Comparison of ENCODE assay signal across 10 cellular contexts in the genomic region with DNA sequence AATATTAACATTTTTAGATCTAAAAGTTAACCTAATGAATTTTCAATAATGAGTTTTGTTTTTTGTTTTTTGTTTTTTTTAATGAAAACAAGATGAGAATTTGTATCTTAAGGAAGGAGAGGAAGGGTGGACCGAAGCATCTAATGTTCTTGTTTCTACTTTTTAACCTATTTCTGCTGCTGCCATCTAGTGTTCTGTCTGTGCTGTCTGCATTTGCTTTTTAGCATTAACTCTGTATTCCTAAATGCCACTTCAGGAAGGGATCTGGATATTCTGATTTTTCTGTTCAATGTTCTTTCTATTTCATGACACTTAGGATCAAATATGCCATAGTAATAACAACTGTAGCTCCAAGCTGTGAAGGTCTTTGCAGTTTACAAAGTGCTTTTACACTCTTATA.
DNase-seq lines count a peak whose midpoint lies in the region; ATAC-seq, FAIRE-seq and TF ChIP-seq lines count a peak whose summit lies in the region.
"Had no signal": no experiment of that assay in that cellular context is flagged by ENCODE, and none has a peak within 500 bp of the region (broad histone marks: within the 10 kb centered on the region; RNA-seq: fewer than 3 reads in every experiment).

No MANE protein-coding gene starts in this region.

- no peak overlapping the region for H3K4me3 Mint-ChIP-seq in astrocyte (ENCODE audit: unreplicated experiment)
- no peak overlapping the region for H3K4me3 Mint-ChIP-seq in activated naive CD8-positive, alpha-beta T cell treated with anti-CD3 and anti-CD28 coated beads for 36 hours

- H3K27ac ChIP-seq in C4-2B: no peak overlapping the region
- no peak overlapping the region for H3K27ac ChIP-seq in astrocyte (ENCODE audit: low read depth, low read length)
- no peak overlapping the region for H3K27ac ChIP-seq in PC-9

- no peak overlapping the region for H3K4me3 ChIP-seq in astrocyte (ENCODE audit: insufficient read depth, low read depth, low read length)
- no peak overlapping the region for H3K4me3 ChIP-seq in PC-9

- TF ChIP-seq CTCF in C4-2B (conservative IDR thresholded peaks at IDR 0.05) (peak; percentile 75), astrocyte (IDR thresholded peaks at IDR 0.05; ENCODE audit: insufficient read depth, low read depth, low read length) (peak; percentile 32), PC-9 (conservative IDR thresholded peaks at IDR 0.05) (no peak; the same call in 1 of the 2 replicates)

- H3K9ac ChIP-seq in astrocyte (ENCODE audit: low read length): no peak overlapping the region

- H3K36me3 Mint-ChIP-seq in astrocyte (ENCODE audit: low read depth, unreplicated experiment): no peaks in the 10 kb centered on the region
- H3K36me3 Mint-ChIP-seq in activated naive CD8-positive, alpha-beta T cell treated with anti-CD3 and anti-CD28 coated beads for 36 hours: no peaks in the 10 kb centered on the region

- H3F3A ChIP-seq in PC-9 (ENCODE audit: insufficient read depth, low read depth): no peaks in the 10 kb centered on the region

- ATAC-seq in activated CD4-positive, CD25-positive, alpha-beta regulatory T cell treated with anti-CD3 and anti-CD28 coated beads, Interleukin-2, amount 50 U/mL, for 24 hours: no peak

- no peak for DNase-seq in astrocyte (ENCODE audit: low read depth)
- DNase-seq in kidney tubule cell (ENCODE audit: low spot score): peak; percentile 19
- DNase-seq in activated naive CD8-positive, alpha-beta T cell treated with anti-CD3 and anti-CD28 coated beads for 36 hours: no peak
- no peak for DNase-seq in PC-9
- DNase-seq in activated effector memory CD4-positive, alpha-beta T cell treated with anti-CD3 and anti-CD28 coated beads, Interleukin-2, amount 50 U/mL, for 16 hours: no peak
- DNase-seq: activated gamma-delta T cell had no signal

- H3K9me3 ChIP-seq in astrocyte (ENCODE audit: insufficient read depth, low read depth, low read length) (no peaks in the 10 kb centered on the region), PC-9 (ENCODE audit: insufficient read depth, low read depth) (no peaks in the 10 kb centered on the region)

- H3K9me2 ChIP-seq in PC-9 (ENCODE audit: insufficient read depth): no peaks in the 10 kb centered on the region

- CTCF ChIA-PET in PC-9 (lab: Charles Lee): interaction anchor here (0.7 kb wide), 1 partner anchor 545 kb away, joined by 5 read pairs; no protein-coding TSS in a partner anchor

- H3K36me3 ChIP-seq in astrocyte (ENCODE audit: insufficient read depth, low read length): no peaks in the 10 kb centered on the region
- no peaks in the 10 kb centered on the region for H3K36me3 ChIP-seq in PC-9 (ENCODE audit: low read depth)

- H3K27me3 ChIP-seq in astrocyte (ENCODE audit: insufficient read depth, low read length): no peaks in the 10 kb centered on the region
- H3K27me3 ChIP-seq in PC-9 (ENCODE audit: insufficient read depth, low read depth): no peaks in the 10 kb centered on the region

- no peak for TF ChIP-seq EP300 in Ishikawa (IDR thresholded peaks at IDR 0.05; ENCODE audit: borderline replicate concordance)

- POLR2A ChIA-PET in PC-9 (lab: Charles Lee; ENCODE audit: unreplicated experiment): no interaction called here

- no peaks in the 10 kb centered on the region for H3K79me2 ChIP-seq in astrocyte (ENCODE audit: insufficient read depth, low read length)
- H3K79me2 ChIP-seq in PC-9 (ENCODE audit: low read depth): no peaks in the 10 kb centered on the region

- H3K4me1 Mint-ChIP-seq in astrocyte (ENCODE audit: low read depth, unreplicated experiment): no peaks in the 10 kb centered on the region
- no peaks in the 10 kb centered on the region for H3K4me1 Mint-ChIP-seq in activated naive CD8-positive, alpha-beta T cell treated with anti-CD3 and anti-CD28 coated beads for 36 hours

- H3K4me1 ChIP-seq in astrocyte (ENCODE audit: insufficient read depth, low read length) (no peaks in the 10 kb centered on the region), PC-9 (replicated peaks; ENCODE audit: insufficient read depth) (no peaks in the 10 kb centered on the region)

- no peak overlapping the region for H3K27ac Mint-ChIP-seq in astrocyte (ENCODE audit: unreplicated experiment)
- no peak overlapping the region for H3K27ac Mint-ChIP-seq in activated naive CD8-positive, alpha-beta T cell treated with anti-CD3 and anti-CD28 coated beads for 36 hours

- no peaks in the 10 kb centered on the region for H3K27me3 Mint-ChIP-seq in astrocyte (ENCODE audit: low read depth, unreplicated experiment)
- peaks cover 7% of the 10 kb centered on the region for H3K27me3 Mint-ChIP-seq in activated naive CD8-positive, alpha-beta T cell treated with anti-CD3 and anti-CD28 coated beads for 36 hours

- intact Hi-C loops in PC-9 (cut with micrococcal nuclease; ENCODE audit: unreplicated experiment): no loop called here

- no TSS peak for BruUV-seq in PC-9 (replicated peaks; lab: Mats Ljungman, UMichigan)

- no peak for FAIRE-seq in astrocyte (lab: Jason Lieb, UNC)
- FAIRE-seq: GM12892 had no signal

- H2AFZ ChIP-seq in astrocyte (ENCODE audit: low read depth, low read length): no peak overlapping the region
- H2AFZ ChIP-seq in PC-9: no peak overlapping the region

- H4K20me1 ChIP-seq in astrocyte (ENCODE audit: insufficient read depth, low read length): no peaks in the 10 kb centered on the region
- no peaks in the 10 kb centered on the region for H4K20me1 ChIP-seq in PC-9 (ENCODE audit: insufficient read depth)

- H3K9me3 Mint-ChIP-seq in astrocyte (ENCODE audit: unreplicated experiment): no peaks in the 10 kb centered on the region
- no peaks in the 10 kb centered on the region for H3K9me3 Mint-ChIP-seq in activated naive CD8-positive, alpha-beta T cell treated with anti-CD3 and anti-CD28 coated beads for 36 hours

- H3K4me2 ChIP-seq in astrocyte (ENCODE audit: low read length): no peak overlapping the region
- H3K4me2 ChIP-seq in PC-9: no peak overlapping the region

- peak; percentile 37; the same call in 1 of the 2 replicates for TF ChIP-seq RAD21 in Ishikawa (IDR thresholded peaks at IDR 0.05; ENCODE audit: low read depth)

TF ChIP-seq in Ishikawa, 13 proteins besides CTCF, POLR2A, EP300 and RAD21:
- TF ChIP-seq TAF1 (IDR thresholded peaks at IDR 0.05; ENCODE audit: low read depth) (no peak), FOXM1 (IDR thresholded peaks at IDR 0.05; ENCODE audit: borderline replicate concordance, low read depth) (no peak), CEBPB (IDR thresholded peaks at IDR 0.05) (no peak), EGR1 (IDR thresholded peaks at IDR 0.05) (no peak), NFIC (IDR thresholded peaks at IDR 0.05) (no peak), CREB1 (IDR thresholded peaks at IDR 0.05; ENCODE audit: low read depth) (no peak), YY1 (IDR thresholded peaks at IDR 0.05; ENCODE audit: low read depth) (no peak), ZBTB7A (IDR thresholded peaks at IDR 0.05; ENCODE audit: low read depth) (no peak), TEAD4 (IDR thresholded peaks at IDR 0.05) (no peak), TCF12 (IDR thresholded peaks at IDR 0.05; ENCODE audit: low read depth) (no peak)
- TF ChIP-seq, protein P1, sequence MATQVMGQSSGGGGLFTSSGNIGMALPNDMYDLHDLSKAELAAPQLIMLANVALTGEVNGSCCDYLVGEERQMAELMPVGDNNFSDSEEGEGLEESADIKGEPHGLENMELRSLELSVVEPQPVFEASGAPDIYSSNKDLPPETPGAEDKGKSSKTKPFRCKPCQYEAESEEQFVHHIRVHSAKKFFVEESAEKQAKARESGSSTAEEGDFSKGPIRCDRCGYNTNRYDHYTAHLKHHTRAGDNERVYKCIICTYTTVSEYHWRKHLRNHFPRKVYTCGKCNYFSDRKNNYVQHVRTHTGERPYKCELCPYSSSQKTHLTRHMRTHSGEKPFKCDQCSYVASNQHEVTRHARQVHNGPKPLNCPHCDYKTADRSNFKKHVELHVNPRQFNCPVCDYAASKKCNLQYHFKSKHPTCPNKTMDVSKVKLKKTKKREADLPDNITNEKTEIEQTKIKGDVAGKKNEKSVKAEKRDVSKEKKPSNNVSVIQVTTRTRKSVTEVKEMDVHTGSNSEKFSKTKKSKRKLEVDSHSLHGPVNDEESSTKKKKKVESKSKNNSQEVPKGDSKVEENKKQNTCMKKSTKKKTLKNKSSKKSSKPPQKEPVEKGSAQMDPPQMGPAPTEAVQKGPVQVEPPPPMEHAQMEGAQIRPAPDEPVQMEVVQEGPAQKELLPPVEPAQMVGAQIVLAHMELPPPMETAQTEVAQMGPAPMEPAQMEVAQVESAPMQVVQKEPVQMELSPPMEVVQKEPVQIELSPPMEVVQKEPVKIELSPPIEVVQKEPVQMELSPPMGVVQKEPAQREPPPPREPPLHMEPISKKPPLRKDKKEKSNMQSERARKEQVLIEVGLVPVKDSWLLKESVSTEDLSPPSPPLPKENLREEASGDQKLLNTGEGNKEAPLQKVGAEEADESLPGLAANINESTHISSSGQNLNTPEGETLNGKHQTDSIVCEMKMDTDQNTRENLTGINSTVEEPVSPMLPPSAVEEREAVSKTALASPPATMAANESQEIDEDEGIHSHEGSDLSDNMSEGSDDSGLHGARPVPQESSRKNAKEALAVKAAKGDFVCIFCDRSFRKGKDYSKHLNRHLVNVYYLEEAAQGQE (IDR thresholded peaks at IDR 0.05; ENCODE audit: low read depth): no peak
- TF ChIP-seq, protein P2, sequence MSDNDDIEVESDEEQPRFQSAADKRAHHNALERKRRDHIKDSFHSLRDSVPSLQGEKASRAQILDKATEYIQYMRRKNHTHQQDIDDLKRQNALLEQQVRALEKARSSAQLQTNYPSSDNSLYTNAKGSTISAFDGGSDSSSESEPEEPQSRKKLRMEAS (IDR thresholded peaks at IDR 0.05): no peak
- TF ChIP-seq, protein P3, sequence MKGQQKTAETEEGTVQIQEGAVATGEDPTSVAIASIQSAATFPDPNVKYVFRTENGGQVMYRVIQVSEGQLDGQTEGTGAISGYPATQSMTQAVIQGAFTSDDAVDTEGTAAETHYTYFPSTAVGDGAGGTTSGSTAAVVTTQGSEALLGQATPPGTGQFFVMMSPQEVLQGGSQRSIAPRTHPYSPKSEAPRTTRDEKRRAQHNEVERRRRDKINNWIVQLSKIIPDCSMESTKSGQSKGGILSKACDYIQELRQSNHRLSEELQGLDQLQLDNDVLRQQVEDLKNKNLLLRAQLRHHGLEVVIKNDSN (IDR thresholded peaks at IDR 0.05): no peak
